In the genomic region with DNA sequence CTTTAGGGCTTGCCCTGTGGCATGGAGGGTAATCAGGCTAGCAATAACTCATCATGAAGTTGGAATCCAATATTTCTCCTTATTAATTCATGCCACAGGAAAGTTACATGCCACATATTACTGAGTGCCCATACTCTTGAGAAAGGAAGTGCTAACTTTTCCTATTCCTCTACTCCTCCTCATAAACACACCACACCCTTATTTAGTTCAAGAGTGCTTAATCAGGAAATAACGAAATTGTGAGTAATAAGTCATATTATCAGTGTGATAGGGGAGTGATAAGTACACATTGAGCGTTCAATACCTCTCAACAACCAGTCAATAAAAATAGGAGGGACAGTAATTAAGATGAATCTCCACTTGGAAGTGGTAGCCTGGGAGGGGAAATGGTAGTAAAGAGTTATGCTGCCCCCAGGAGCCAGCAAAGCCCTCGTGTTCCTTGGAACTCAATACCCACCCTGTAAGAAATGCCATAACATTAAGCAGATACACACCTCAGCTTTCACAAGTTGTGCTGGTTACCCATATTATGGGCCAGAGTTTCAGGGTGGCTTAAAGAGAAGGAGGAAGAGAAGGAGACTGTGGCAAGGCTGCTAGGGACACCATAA, we compare ENCODE assay signal across 1 cellular context.
TF ChIP-seq lines count a peak whose summit lies in the region.

No MANE protein-coding gene starts in this region.

TF ChIP-seq in IMR-90, 13 proteins besides CTCF, POLR2A, EP300 and RAD21:
- TF ChIP-seq RFX5 (IDR thresholded peaks at IDR 0.05; ENCODE audit: low read depth, low read length), result no peak
- no peak for TF ChIP-seq ELK1 (IDR thresholded peaks at IDR 0.05; ENCODE audit: borderline replicate concordance, low read depth, low read length)
- TF ChIP-seq, protein P1, sequence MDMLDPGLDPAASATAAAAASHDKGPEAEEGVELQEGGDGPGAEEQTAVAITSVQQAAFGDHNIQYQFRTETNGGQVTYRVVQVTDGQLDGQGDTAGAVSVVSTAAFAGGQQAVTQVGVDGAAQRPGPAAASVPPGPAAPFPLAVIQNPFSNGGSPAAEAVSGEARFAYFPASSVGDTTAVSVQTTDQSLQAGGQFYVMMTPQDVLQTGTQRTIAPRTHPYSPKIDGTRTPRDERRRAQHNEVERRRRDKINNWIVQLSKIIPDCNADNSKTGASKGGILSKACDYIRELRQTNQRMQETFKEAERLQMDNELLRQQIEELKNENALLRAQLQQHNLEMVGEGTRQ (IDR thresholded peaks at IDR 0.05; ENCODE audit: low read depth, low read length), result no peak
- no peak for TF ChIP-seq BHLHE40 (IDR thresholded peaks at IDR 0.05; ENCODE audit: low read depth, low read length)
- no peak for TF ChIP-seq CEBPB (IDR thresholded peaks at IDR 0.05; ENCODE audit: low read depth, low read length)
- TF ChIP-seq NFE2L2 (IDR thresholded peaks at IDR 0.05; ENCODE audit: low read depth, low read length), result no peak
- no peak for TF ChIP-seq FOS (IDR thresholded peaks at IDR 0.05; ENCODE audit: low read depth, low read length)
- no peak for TF ChIP-seq MAZ (IDR thresholded peaks at IDR 0.05; ENCODE audit: borderline replicate concordance, low read depth, low read length)
- no peak for TF ChIP-seq MAFK (IDR thresholded peaks at IDR 0.05; ENCODE audit: low read depth, low read length)
- TF ChIP-seq MXI1 (IDR thresholded peaks at IDR 0.05; ENCODE audit: borderline replicate concordance, low read depth, low read length), result no peak
- no peak for TF ChIP-seq SMC3 (IDR thresholded peaks at IDR 0.05; ENCODE audit: low read depth, low read length)
- TF ChIP-seq RCOR1 (IDR thresholded peaks at IDR 0.05; ENCODE audit: insufficient replicate concordance, low read length), result no peak
- TF ChIP-seq CHD1 (IDR thresholded peaks at IDR 0.05; ENCODE audit: low read depth, low read length), result no peak
